ENCODE assay signal across 8 cellular contexts in genomic region chr1:225654688-225655508, GRCh38. TPM values are rescaled to one million over a fixed set of nuclear protein-coding genes. Genes with fewer than 3 reads are reported as not detected.
DNase-seq lines count a peak whose midpoint lies in the region; ATAC-seq and TF ChIP-seq lines count a peak whose summit lies in the region.

No MANE protein-coding gene starts in this region.

- H3K4me3 Mint-ChIP-seq in activated naive CD4-positive, alpha-beta T cell treated with anti-CD3 and anti-CD28 coated beads for 36 hours = peak overlapping the region; percentile 70

- no peaks in the 10 kb centered on the region for H3K27me3 ChIP-seq in adipocyte (replicated peaks; ENCODE audit: control insufficient read depth, insufficient read depth, low read length)
- H3K27me3 ChIP-seq in liver (ENCODE audit: control insufficient read depth in 4 of 4, insufficient read depth in 4 of 4, low read length in 3 of 4) = no peaks in the 10 kb centered on the region
- H3K27me3 ChIP-seq in tibial artery = no peaks in the 10 kb centered on the region

- peak overlapping the region; percentile 54 for H3K9ac ChIP-seq in adipocyte (ENCODE audit: low read length)
- H3K9ac ChIP-seq in liver (ENCODE audit: low read depth in 1 of 2, low read length in 2 of 2) = no peak overlapping the region

- no peak for ATAC-seq in HG02610 (IDR thresholded peaks at IDR 0.05; ENCODE audit: unreplicated experiment)

- H3K4me3 ChIP-seq in adipocyte (ENCODE audit: low read length) (peak overlapping the region; percentile 66), liver (ENCODE audit: low read depth in 1 of 3, low read length in 3 of 3) (no peak overlapping the region), tibial artery (peak overlapping the region; percentile 91 to 99)

- H3K4me1 Mint-ChIP-seq in activated naive CD4-positive, alpha-beta T cell treated with anti-CD3 and anti-CD28 coated beads for 36 hours (ENCODE audit: low read depth) = peaks cover 10% of the 10 kb centered on the region

- H3K27ac ChIP-seq in liver (ENCODE audit: low read depth in 1 of 2, low read length in 2 of 2) = peak overlapping the region; percentile 13 to 19
- peak overlapping the region; percentile 100 for H3K27ac ChIP-seq in tibial artery

- H3K9me3 Mint-ChIP-seq in activated naive CD4-positive, alpha-beta T cell treated with anti-CD3 and anti-CD28 coated beads for 36 hours = no peaks in the 10 kb centered on the region

- TF ChIP-seq CTCF in liver (IDR thresholded peaks at IDR 0.05; ENCODE audit: low read depth, low read length, missing input control) (no peak), tibial artery (IDR thresholded peaks at IDR 0.05) (no peak)

- CTCF ChIA-PET in activated naive CD4-positive, alpha-beta T cell treated with anti-CD3 and anti-CD28 coated beads for 36 hours (lab: Charles Lee) = interaction anchor here (0.6 to 1.7 kb wide), 5 partner anchors 10 to 1944 kb away, joined by 3 to 5 read pairs (median 4); partner anchors contain the start of gene SRP9

- TF ChIP-seq RAD21 in liver (IDR thresholded peaks at IDR 0.05) = no peak

- no peaks in the 10 kb centered on the region for H3K36me3 Mint-ChIP-seq in activated naive CD4-positive, alpha-beta T cell treated with anti-CD3 and anti-CD28 coated beads for 36 hours (ENCODE audit: low read depth)

- peaks cover 18% of the 10 kb centered on the region for H3K27me3 Mint-ChIP-seq in activated naive CD4-positive, alpha-beta T cell treated with anti-CD3 and anti-CD28 coated beads for 36 hours (ENCODE audit: low read depth)

- H3K36me3 ChIP-seq in adipocyte (ENCODE audit: control insufficient read depth, insufficient read depth, low read length, severe bottlenecking) = no peaks in the 10 kb centered on the region
- no peaks in the 10 kb centered on the region for H3K36me3 ChIP-seq in liver (ENCODE audit: control insufficient read depth in 4 of 4, insufficient read depth in 3 of 4, low read depth in 1 of 4, low read length in 3 of 4)
- H3K36me3 ChIP-seq in tibial artery = no peaks in the 10 kb centered on the region

- DNase-seq in activated naive CD4-positive, alpha-beta T cell treated with anti-CD3 and anti-CD28 coated beads for 36 hours = no peak
- no peak for DNase-seq in activated naive CD4-positive, alpha-beta T cell treated with Interleukin-2 at 50 U/mL for 16 hours
- DNase-seq in adipocyte (ENCODE audit: low read depth) (no peak), tibial artery (no peak), NCI-H510A (lab: John Stamatoyannopoulos, UW) (no peak), NCI-H748 treated with DMSO at 0.1 percent for 48 hours (lab: John Stamatoyannopoulos, UW) (no peak)

- no peaks in the 10 kb centered on the region for H3K9me3 ChIP-seq in adipocyte (ENCODE audit: control insufficient read depth, low read length)
- no peaks in the 10 kb centered on the region for H3K9me3 ChIP-seq in liver (ENCODE audit: control insufficient read depth in 4 of 4, low read length in 3 of 4)
- H3K9me3 ChIP-seq in tibial artery = no peaks in the 10 kb centered on the region

- intact Hi-C loops in activated naive CD4-positive, alpha-beta T cell treated with anti-CD3 and anti-CD28 coated beads for 36 hours (cut with micrococcal nuclease) = loop anchor here (2.0 to 5.0 kb wide), 5 partner anchors 103 to 407 kb away; partner anchors contain the start of genes H3-3A, LBR and SRP9
- intact Hi-C loops in tibial artery (cut with DNase I; ENCODE audit: low total_unique reads) = loop anchor here (10.0 kb wide), 3 partner anchors 50 to 190 kb away; no protein-coding TSS in a partner anchor

- H3K4me1 ChIP-seq in adipocyte (ENCODE audit: control insufficient read depth, insufficient read depth, low read length) (peaks cover 38% of the 10 kb centered on the region), liver (ENCODE audit: control insufficient read depth in 4 of 4, insufficient read depth in 4 of 4, low read length in 3 of 4) (peaks cover 0 to 17% (median 5%) of the 10 kb centered on the region in 4 donors), tibial artery (peaks cover 0 to 47% (median 36%) of the 10 kb centered on the region in 4 donors)

- H3K27ac Mint-ChIP-seq in activated naive CD4-positive, alpha-beta T cell treated with anti-CD3 and anti-CD28 coated beads for 36 hours = no peak overlapping the region

- 93% methylated on average over 15 of the region's 15 CpGs for WGBS in liver

TF ChIP-seq in liver, 16 proteins besides CTCF, POLR2A, EP300 and RAD21:
- TF ChIP-seq RXRA (IDR thresholded peaks at IDR 0.05) = no peak
- TF ChIP-seq GABPA (IDR thresholded peaks at IDR 0.05 in 1 of 2, conservative IDR thresholded peaks at IDR 0.05 in 1 of 2) = no peak
- no peak for TF ChIP-seq FOXA1 (IDR thresholded peaks at IDR 0.05)
- TF ChIP-seq JUND (IDR thresholded peaks at IDR 0.05) = no peak
- TF ChIP-seq HNF4G (IDR thresholded peaks at IDR 0.05) = no peak
- TF ChIP-seq MAX (IDR thresholded peaks at IDR 0.05) = no peak
- TF ChIP-seq SP1 (IDR thresholded peaks at IDR 0.05) = no peak
- no peak for TF ChIP-seq NR2F2 (IDR thresholded peaks at IDR 0.05)
- TF ChIP-seq TAF1 (conservative IDR thresholded peaks at IDR 0.05) = no peak
- TF ChIP-seq EGR1 (IDR thresholded peaks at IDR 0.05; ENCODE audit: low read depth in 2 of 2) = no peak
- no peak for TF ChIP-seq ZBTB33 (IDR thresholded peaks at IDR 0.05)
- no peak for TF ChIP-seq ATF3 (IDR thresholded peaks at IDR 0.05)
- no peak for TF ChIP-seq HNF4A (conservative IDR thresholded peaks at IDR 0.05)

RNA-seq across cellular contexts. Expression of gene ENAH, which starts 2.0 kb away (rescaled TPM):
- total RNA-seq in activated naive CD4-positive, alpha-beta T cell treated with anti-CD3 and anti-CD28 coated beads for 36 hours = 1 to 10 TPM in 1 of 2 experiments, under 1 TPM in 1; 0.91 to 2.0 TPM
- total RNA-seq in liver = 1 to 10 TPM; 3.2 to 8.4 TPM
- polyA plus RNA-seq in liver = 1 to 10 TPM; 2.8 to 5.9 TPM

Comparison
In these comparisons a context has a peak if more than half of its experiments do, and no peak if none do; other contexts are left out.
1. H3K4me3 ChIP-seq: peak in adipocyte (single experiment) and tibial artery (2 of 2); none in liver (0 of 3).